18 cellular contexts compared by ENCODE assay signal in the genomic region with DNA sequence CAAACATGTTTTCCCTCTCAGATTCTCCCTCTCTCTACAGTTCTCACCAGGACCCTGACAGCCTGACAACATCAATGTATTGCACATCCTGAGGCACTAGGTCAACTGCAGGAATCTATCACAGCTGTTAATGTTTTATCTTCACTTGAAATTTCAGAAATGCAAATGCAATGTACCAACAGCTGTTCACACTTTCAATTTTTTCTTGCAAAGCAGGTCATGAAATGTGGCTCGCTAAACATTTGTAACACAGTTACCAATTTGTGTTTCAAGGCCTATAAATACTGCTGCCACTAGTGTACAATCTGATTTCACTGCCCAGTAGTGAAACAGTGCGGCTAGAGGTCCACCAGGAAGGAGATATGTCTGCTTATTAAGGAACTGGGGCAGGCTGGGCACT.
DNase-seq lines count a peak whose midpoint lies in the region; ATAC-seq lines count a peak whose summit lies in the region.
"Had no signal": no experiment of that assay in that cellular context is flagged by ENCODE, and none has a peak within 500 bp of the region (broad histone marks: within the 10 kb centered on the region; RNA-seq: fewer than 3 reads in every experiment).

No MANE protein-coding gene starts in this region.

- peak; percentile 43 for DNase-seq in DMS 273 (lab: John Stamatoyannopoulos, UW; ENCODE audit: unreplicated experiment)
- no peak for DNase-seq in DMS 273 treated with DMSO at 0.1 percent for 48 hours (lab: John Stamatoyannopoulos, UW)
- no peak for DNase-seq in neuronal stem cell (ENCODE audit: low spot score)
- DNase-seq in T-helper 1 cell, result no peak
- no peak for DNase-seq in activated CD4-positive, CD25-positive, alpha-beta regulatory T cell treated with anti-CD3 and anti-CD28 coated beads, Interleukin-2, amount 50 U/mL, for 72 hours
- no peak for DNase-seq in NCI-H748 (lab: John Stamatoyannopoulos, UW; ENCODE audit: unreplicated experiment)
- DNase-seq: activated CD4-positive, alpha-beta T cell treated with anti-CD3 and anti-CD28 coated beads for 48 hours; brain microvascular endothelial cell; left ventricle myocardium inferior; MG63; OCI-M1; spleen; T-cell; upper lobe of left lung had no signal

- no peak overlapping the region for H3K18ac ChIP-seq in neuronal stem cell (ENCODE audit: low read length)

- H3K36me3 ChIP-seq in neuronal stem cell (replicated peaks in 1 of 2; ENCODE audit: control insufficient read depth in 2 of 2, insufficient read depth in 2 of 2, low read length in 2 of 2), result no peaks in the 10 kb centered on the region
- H3K36me3 ChIP-seq: brain microvascular endothelial cell, left ventricle myocardium inferior, MG63, neural progenitor cell, upper lobe of left lung had no signal

- no peak overlapping the region for H3K4me3 ChIP-seq in neuronal stem cell (ENCODE audit: low read length in 2 of 2)
- H3K4me3 ChIP-seq: left ventricle myocardium inferior, MG63, neural progenitor cell, spleen, upper lobe of left lung had no signal

- H3K4me2 ChIP-seq in neuronal stem cell (ENCODE audit: insufficient read depth, low read length, poor library complexity, severe bottlenecking), result no peak overlapping the region
- H3K4me2 ChIP-seq: neural progenitor cell had no signal

- no peaks in the 10 kb centered on the region for H3K27me3 ChIP-seq in neuronal stem cell (ENCODE audit: control insufficient read depth in 3 of 3, insufficient read depth in 3 of 3, low read depth in 1 of 3, low read length in 3 of 3)
- H3K27me3 ChIP-seq: brain microvascular endothelial cell, MG63, neural progenitor cell, spleen, upper lobe of left lung had no signal

- no peak overlapping the region for H2BK12ac ChIP-seq in neuronal stem cell (ENCODE audit: low read length)

- H3K27ac ChIP-seq in neuronal stem cell (replicated peaks; ENCODE audit: low read length), result no peak overlapping the region
- H3K27ac ChIP-seq: 22Rv1, brain microvascular endothelial cell, left ventricle myocardium inferior, neural progenitor cell, spleen, upper lobe of left lung had no signal

- no peak overlapping the region for H2BK5ac ChIP-seq in neuronal stem cell (ENCODE audit: low read length)

- no peak overlapping the region for H2AK5ac ChIP-seq in neuronal stem cell (ENCODE audit: low read depth, low read length)

- H3K9ac ChIP-seq in neuronal stem cell (ENCODE audit: low read depth, low read length, poor library complexity), result no peak overlapping the region
- H3K9ac ChIP-seq: neural progenitor cell had no signal

- H3K4me1 ChIP-seq in neuronal stem cell (ENCODE audit: control insufficient read depth in 2 of 2, insufficient read depth in 1 of 2, low read depth in 1 of 2, low read length in 2 of 2), result no peaks in the 10 kb centered on the region
- H3K4me1 ChIP-seq: spleen had no signal

- H2BK15ac ChIP-seq in neuronal stem cell (ENCODE audit: low read length), result no peak overlapping the region

- peak overlapping the region; percentile 23 for H4K8ac ChIP-seq in neuronal stem cell (ENCODE audit: low read depth, low read length)

- H3K23ac ChIP-seq in neuronal stem cell (ENCODE audit: low read depth, low read length, poor library complexity), result no peak overlapping the region

- no peak overlapping the region for H2AFZ ChIP-seq in neuronal stem cell (ENCODE audit: low read length)
- H2AFZ ChIP-seq: neural progenitor cell had no signal

- no peaks in the 10 kb centered on the region for H3K9me3 ChIP-seq in neuronal stem cell (replicated peaks in 1 of 2; ENCODE audit: control insufficient read depth in 2 of 2, insufficient read depth in 1 of 2, low read depth in 1 of 2, low read length in 2 of 2)
- H3K9me3 ChIP-seq: left ventricle myocardium inferior, MG63, spleen, upper lobe of left lung had no signal

- H2BK120ac ChIP-seq in neuronal stem cell (ENCODE audit: low read depth, low read length), result no peak overlapping the region

- no peak overlapping the region for H4K91ac ChIP-seq in neuronal stem cell (ENCODE audit: low read depth, low read length, poor library complexity)

- no peak overlapping the region for H3K14ac ChIP-seq in neuronal stem cell (ENCODE audit: low read length)

- H3K79me1 ChIP-seq in neuronal stem cell (ENCODE audit: low read depth, low read length), result no peaks in the 10 kb centered on the region

- ATAC-seq in HG02623 (IDR thresholded peaks at IDR 0.05; ENCODE audit: unreplicated experiment) (peak; percentile 74), HG03439 (IDR thresholded peaks at IDR 0.05; ENCODE audit: unreplicated experiment) (peak; percentile 74)
- ATAC-seq: T-cell had no signal

- WGBS in neuronal stem cell (ENCODE audit: extremely low coverage in 2 of 2, insufficient read length in 2 of 2, insufficient replicate concordance in 1 of 2), 2 donors, result no CpG with 5 or more reads among the region's 2 CpGs

- no peak overlapping the region for H3K4ac ChIP-seq in neuronal stem cell (ENCODE audit: low read length)
